In the genomic region with DNA sequence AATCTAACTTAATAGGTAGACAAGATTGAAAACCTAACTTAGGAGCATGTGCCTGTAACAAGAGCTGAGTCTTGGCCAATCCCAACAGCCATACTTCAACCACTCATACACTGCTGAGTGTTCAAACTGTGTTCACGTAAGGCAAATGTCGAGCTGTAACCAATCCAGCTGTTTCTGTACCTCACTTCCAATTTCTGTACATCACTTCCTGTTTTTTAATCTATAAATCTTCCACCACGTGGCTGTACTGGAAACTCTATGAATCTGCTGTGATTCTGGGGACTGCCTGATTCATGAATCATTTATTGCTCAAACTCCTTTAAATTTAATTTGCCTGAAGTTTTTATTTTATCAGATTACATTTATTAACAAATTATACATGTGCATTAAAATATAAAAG, we compare ENCODE assay signal across 10 cellular contexts. TPM values are rescaled to one million over a fixed set of nuclear protein-coding genes. Genes with fewer than 3 reads are reported as not detected.
DNase-seq lines count a peak whose midpoint lies in the region; ATAC-seq and TF ChIP-seq lines count a peak whose summit lies in the region.
"Had no signal": no experiment of that assay in that cellular context is flagged by ENCODE, and none has a peak within 500 bp of the region (broad histone marks: within the 10 kb centered on the region; RNA-seq: fewer than 3 reads in every experiment).

No MANE protein-coding gene starts in this region.

- 0 out of 2 replicates have a peak, but pooled peaks cover 4% of the 10 kb centered on the region for H3K9me2 ChIP-seq in GM23338 (ENCODE audit: insufficient read depth)

- intact Hi-C loops in stomach (cut with DNase I; ENCODE audit: low total_unique reads) (no loop called here), testis (cut with DNase I; ENCODE audit: low total_unique reads) (no loop called here)

- 59 to 64% (median 59%) methylated on average over 3 of the region's 3 CpGs for WGBS in stomach, 5 donors
- 55 to 71% methylated on average over 3 of the region's 3 CpGs for WGBS in testis, 2 donors

- H3K4me1 ChIP-seq in fibroblast of lung (ENCODE audit: control insufficient read depth, extremely low read depth, insufficient read depth, low read length) (peaks cover 13% of the 10 kb centered on the region), GM23338 (ENCODE audit: insufficient read depth) (0 out of 2 replicates have a peak, but pooled peaks cover 1% of the 10 kb centered on the region), stomach (peaks cover 0 to 9% (median 5%) of the 10 kb centered on the region in 4 donors), testis (no peaks in the 10 kb centered on the region)

- H3K4me1 Mint-ChIP-seq in GM23338: peaks cover 7% of the 10 kb centered on the region

- H2AFZ ChIP-seq in fibroblast of lung (ENCODE audit: low read length): peak overlapping the region; percentile 60
- H2AFZ ChIP-seq in GM23338: no peak overlapping the region

- H3K79me2 ChIP-seq in fibroblast of lung (ENCODE audit: control insufficient read depth, insufficient read depth, low read length) (no peaks in the 10 kb centered on the region), GM23338 (replicated peaks; ENCODE audit: insufficient read depth) (no peaks in the 10 kb centered on the region)

- no peak for TF ChIP-seq EP300 in stomach (IDR thresholded peaks at IDR 0.05)

- H3K9me3 Mint-ChIP-seq in GM23338: no peaks in the 10 kb centered on the region

- H3K27me3 ChIP-seq in fibroblast of lung (ENCODE audit: control insufficient read depth, insufficient read depth, low read length) (no peaks in the 10 kb centered on the region), GM23338 (ENCODE audit: insufficient read depth) (no peaks in the 10 kb centered on the region), stomach (no peaks in the 10 kb centered on the region), testis (no peaks in the 10 kb centered on the region)

- no peak overlapping the region for H3K9ac ChIP-seq in fibroblast of lung (ENCODE audit: insufficient read depth, low read length)

- no peak overlapping the region for H3K4me3 ChIP-seq in AG10803 (ENCODE audit: low read length)
- H3K4me3 ChIP-seq in fibroblast of lung (replicated peaks in 1 of 4; ENCODE audit: control extremely low read depth in 1 of 4, insufficient read depth in 1 of 4, low read depth in 3 of 4, low read length in 4 of 4): no peak overlapping the region
- no peak overlapping the region for H3K4me3 ChIP-seq in GM23338
- no peak overlapping the region for H3K4me3 ChIP-seq in stomach
- no peak overlapping the region for H3K4me3 ChIP-seq in testis

- H3K36me3 ChIP-seq in fibroblast of lung (ENCODE audit: control insufficient read depth, insufficient read depth, low read length) (no peaks in the 10 kb centered on the region), GM23338 (ENCODE audit: insufficient read depth) (no peaks in the 10 kb centered on the region), stomach (no peaks in the 10 kb centered on the region), testis (ENCODE audit: low read depth, missing control alignments) (no peaks in the 10 kb centered on the region)

- H3K9me3 ChIP-seq in fibroblast of lung (ENCODE audit: control insufficient read depth, insufficient read depth, low read depth, low read length) (no peaks in the 10 kb centered on the region), stomach (no peaks in the 10 kb centered on the region), testis (no peaks in the 10 kb centered on the region)

- H3K36me3 Mint-ChIP-seq in GM23338 (ENCODE audit: low read depth): no peaks in the 10 kb centered on the region

- H3K27ac Mint-ChIP-seq in GM23338: no peak overlapping the region

- no peak for TF ChIP-seq CTCF in AG10803 (conservative IDR thresholded peaks at IDR 0.05; ENCODE audit: low read length)
- TF ChIP-seq CTCF in fibroblast of lung (conservative IDR thresholded peaks at IDR 0.05 in 1 of 2, IDR thresholded peaks at IDR 0.05 in 1 of 2; ENCODE audit: low read depth in 1 of 2, low read length in 2 of 2): no peak
- no peak for TF ChIP-seq CTCF in GM23338 (conservative IDR thresholded peaks at IDR 0.05; ENCODE audit: low read depth in 2 of 2)
- TF ChIP-seq CTCF in stomach (IDR thresholded peaks at IDR 0.05): no peak
- no peak for TF ChIP-seq CTCF in testis (IDR thresholded peaks at IDR 0.05)

- no peak overlapping the region for H3K4me3 Mint-ChIP-seq in GM23338

- H3K27me3 Mint-ChIP-seq in GM23338 (ENCODE audit: insufficient read depth, low read depth, poor library complexity): peaks cover 4% of the 10 kb centered on the region

- H3K4me2 ChIP-seq in fibroblast of lung (ENCODE audit: extremely low read depth, insufficient read depth, low read length) (no peak overlapping the region), GM23338 (no peak overlapping the region)

- no peak for TF ChIP-seq POLR2A in stomach (IDR thresholded peaks at IDR 0.05)
- no peak for TF ChIP-seq POLR2A in testis (IDR thresholded peaks at IDR 0.05)

- DNase-seq in AG10803 (ENCODE audit: low read depth): peak; percentile 37
- peak; percentile 68 for DNase-seq in ELR (ENCODE audit: low read depth)
- DNase-seq in fibroblast of lung (ENCODE audit: low read depth in 2 of 2): peak in 1 of 2 donors; percentile 73
- no peak for DNase-seq in GM23338 (ENCODE audit: low spot score)
- DNase-seq in stomach: no peak
- no peak for DNase-seq in testis
- DNase-seq: mesendoderm, SHP77 had no signal

- H3K27ac ChIP-seq in fibroblast of lung (ENCODE audit: insufficient read depth, low read length) (peak overlapping the region; percentile 14), GM23338 (ENCODE audit: low read depth) (no peak overlapping the region), stomach (no peak overlapping the region), testis (no peak overlapping the region)

- no peaks in the 10 kb centered on the region for H3F3A ChIP-seq in GM23338 (replicated peaks; ENCODE audit: low read depth)

- H4K20me1 ChIP-seq in fibroblast of lung (ENCODE audit: control insufficient read depth, extremely low read depth, insufficient read depth, low read length) (no peaks in the 10 kb centered on the region), GM23338 (replicated peaks; ENCODE audit: insufficient read depth) (no peaks in the 10 kb centered on the region)

- ATAC-seq in SK-N-SH treated with all-trans-retinoic acid at 6 μM for 48 hours (no peak; the same call in 2 of the 3 replicates), GM23338 (no peak), HG02938 (IDR thresholded peaks at IDR 0.05; ENCODE audit: unreplicated experiment) (no peak)

TF ChIP-seq in SK-N-SH treated with all-trans-retinoic acid at 6 μM for 48 hours, 23 proteins besides CTCF, POLR2A, EP300 and RAD21:
- TF ChIP-seq ISL1 (CRISPR knock-in tag; IDR thresholded peaks at IDR 0.05) (peak; percentile 52), CSDC2 (CRISPR knock-in tag; IDR thresholded peaks at IDR 0.05) (no peak)

TF ChIP-seq in GM23338, 12 proteins besides CTCF, POLR2A, EP300 and RAD21 (continues in another document):
- TF ChIP-seq STAT1 (IDR thresholded peaks at IDR 0.05; ENCODE audit: unreplicated experiment): no peak

RNA-seq across cellular contexts. Expression of a gene that starts 44.6 kb away (rescaled TPM):
- total RNA-seq in fibroblast of lung (29.0 and 30.9 TPM in 2 replicates), stomach (10 to 100 TPM in 4 of 5 donors, 1 to 10 TPM in 1; 2.9 to 40.8 (median 29.2) TPM), testis (1 to 10 TPM; 6.4 to 8.3 TPM)
- polyA plus RNA-seq in fibroblast of lung (21.6 and 28.6 TPM in 2 replicates), GM23338 (2016; fragmentation: Nextera tagmentation; extraction: Ambion mirVana) (2.1 and 2.5 TPM in 2 replicates), stomach (1 to 10 TPM; 2.9 to 4.9 (median 3.2) TPM), testis (ENCODE audit: insufficient read depth, low read depth, low replicate concordance) (3.7 TPM)
- polyA plus RNA-seq in fibroblast of lung (2012): 10.8 and 12.4 TPM in 2 replicates
- 3.5 and 7.4 TPM in 2 replicates for polyA minus RNA-seq in fibroblast of lung (ENCODE audit: low replicate concordance)
- 6.6 and 7.2 TPM in 2 replicates for total RNA-seq in GM23338 (2014; rRNA removed; shearing (Covaris generic))

Comparison
In these comparisons a context has a peak if more than half of its experiments do, and no peak if none do; other contexts are left out.
1. DNase-seq: peak in AG10803 (single experiment) and ELR (single experiment); none in GM23338 (single experiment), stomach (single experiment) and testis (single experiment).